Comparison of ENCODE assay signal across 17 cellular contexts in genomic region chr16:66363196-66363777, GRCh38. TPM values are rescaled to one million over a fixed set of nuclear protein-coding genes. Genes with fewer than 3 reads are reported as not detected.
DNase-seq lines count a peak whose midpoint lies in the region; ATAC-seq and TF ChIP-seq lines count a peak whose summit lies in the region.
"Had no signal": no experiment of that assay in that cellular context is flagged by ENCODE, and none has a peak within 500 bp of the region (broad histone marks: within the 10 kb centered on the region; RNA-seq: fewer than 3 reads in every experiment).

No MANE protein-coding gene starts in this region.

- 70% methylated on average over 13 of the region's 13 CpGs for WGBS in right cardiac atrium
- WGBS in upper lobe of left lung, 2 donors = 66 to 71% methylated on average over 13 of the region's 13 CpGs

- H3K9ac ChIP-seq in neural progenitor cell = no peak overlapping the region

- H3K9me3 Mint-ChIP-seq in endothelial cell (ENCODE audit: unreplicated experiment) (no peaks in the 10 kb centered on the region), neural progenitor cell (no peaks in the 10 kb centered on the region), HFFc6 (no peaks in the 10 kb centered on the region)

- H3K36me3 ChIP-seq in neural progenitor cell = no peaks in the 10 kb centered on the region
- H3K36me3 ChIP-seq in upper lobe of left lung = no peaks in the 10 kb centered on the region
- H3K36me3 ChIP-seq in brain microvascular endothelial cell (replicated peaks) = no peaks in the 10 kb centered on the region

- peak overlapping the region; percentile 20 for H3K27ac ChIP-seq in right cardiac atrium (ENCODE audit: low read length)
- H3K27ac ChIP-seq in neural progenitor cell = no peak overlapping the region
- peak overlapping the region; percentile 75 to 91 (median 88) for H3K27ac ChIP-seq in upper lobe of left lung
- H3K27ac ChIP-seq in brain microvascular endothelial cell = no peak overlapping the region

- DNase-seq in right cardiac atrium (no peak), Right ventricle myocardium superior (no peak), endothelial cell (ENCODE audit: low spot score) (no peak), neural progenitor cell (ENCODE audit: low spot score) (no peak), upper lobe of left lung (no peak), brain microvascular endothelial cell (no peak), HFFc6 (no peak)
- DNase-seq: CD4-positive, alpha-beta memory T cell; DMS79; HCEC 1CT; NCI-H1048; NCI-H226; NCI-H526 treated with DMSO at 0.1 percent for 48 hours; PC-3 had no signal

- no peak overlapping the region for H2AFZ ChIP-seq in neural progenitor cell (replicated peaks)

- TF ChIP-seq CTCF in endothelial cell (IDR thresholded peaks at IDR 0.05; ENCODE audit: unreplicated experiment) (no peak), neural progenitor cell (IDR thresholded peaks at IDR 0.05) (no peak), upper lobe of left lung (IDR thresholded peaks at IDR 0.05) (no peak), brain microvascular endothelial cell (IDR thresholded peaks at IDR 0.05; ENCODE audit: low read depth, low read length, missing control alignments) (no peak), HFFc6 (IDR thresholded peaks at IDR 0.05) (no peak)

- H4K20me1 ChIP-seq in neural progenitor cell (ENCODE audit: low read depth) = no peaks in the 10 kb centered on the region

- H3F3A ChIP-seq in neural progenitor cell (ENCODE audit: low read depth) = peaks cover 13% of the 10 kb centered on the region

- ATAC-seq in right cardiac atrium (no peak), Right ventricle myocardium superior (ENCODE audit: poor library complexity) (no peak), upper lobe of left lung (ENCODE audit: low FRiP score in 2 of 2) (no peak), HG02759 (IDR thresholded peaks at IDR 0.05; ENCODE audit: unreplicated experiment) (no peak)
- ATAC-seq: PC-3 had no signal

- in situ Hi-C loops in brain microvascular endothelial cell (cut with HindIII; ENCODE audit: low pct_ligation_motif_present, low sequenced_read_pairs) = no loop called here

- H3K4me3 Mint-ChIP-seq in endothelial cell (ENCODE audit: unreplicated experiment) (peak overlapping the region; percentile 96), neural progenitor cell (no peak overlapping the region), HFFc6 (no peak overlapping the region)
- H3K4me3 Mint-ChIP-seq: CD4-positive, alpha-beta memory T cell had no signal

- peaks cover 26% of the 10 kb centered on the region for H3K36me3 Mint-ChIP-seq in endothelial cell (ENCODE audit: low read depth, unreplicated experiment)
- no peaks in the 10 kb centered on the region for H3K36me3 Mint-ChIP-seq in neural progenitor cell
- H3K36me3 Mint-ChIP-seq in HFFc6 (ENCODE audit: low read depth) = no peaks in the 10 kb centered on the region
- H3K36me3 Mint-ChIP-seq: CD4-positive, alpha-beta memory T cell had no signal

- TF ChIP-seq EP300 in upper lobe of left lung (IDR thresholded peaks at IDR 0.05) = no peak

- H3K4me1 ChIP-seq in right cardiac atrium (ENCODE audit: control insufficient read depth, insufficient read depth, low read length) (peaks cover 10% of the 10 kb centered on the region), neural progenitor cell (peaks cover 44% of the 10 kb centered on the region), upper lobe of left lung (peaks cover 32 to 67% (median 61%) of the 10 kb centered on the region in 4 donors)

- H3K9me3 ChIP-seq in right cardiac atrium (ENCODE audit: control insufficient read depth, low read length) = no peaks in the 10 kb centered on the region
- H3K9me3 ChIP-seq in neural progenitor cell (ENCODE audit: low read depth) = no peaks in the 10 kb centered on the region
- no peaks in the 10 kb centered on the region for H3K9me3 ChIP-seq in upper lobe of left lung
- H3K9me3 ChIP-seq: A549 had no signal

- H3K27me3 Mint-ChIP-seq in endothelial cell (ENCODE audit: unreplicated experiment) (peaks cover 50% of the 10 kb centered on the region), neural progenitor cell (ENCODE audit: insufficient read depth, low read depth) (peaks cover 17% of the 10 kb centered on the region), HFFc6 (ENCODE audit: insufficient read depth) (peaks cover 40% of the 10 kb centered on the region)

- peak overlapping the region; percentile 72 for H3K4me2 ChIP-seq in neural progenitor cell

- intact Hi-C loops in right cardiac atrium (cut with DNase I) = no loop called here
- intact Hi-C loops in Right ventricle myocardium superior (cut with DNase I) = no loop called here

- no peak for TF ChIP-seq POLR2A in upper lobe of left lung (IDR thresholded peaks at IDR 0.05)

- H3K4me3 ChIP-seq in right cardiac atrium (ENCODE audit: low read length) = no peak overlapping the region
- H3K4me3 ChIP-seq in neural progenitor cell = no peak overlapping the region
- H3K4me3 ChIP-seq in upper lobe of left lung = no peak overlapping the region
- no peak overlapping the region for H3K4me3 ChIP-seq in brain microvascular endothelial cell (ENCODE audit: low read depth, low read length)
- H3K4me3 ChIP-seq: A549 had no signal

- H3K27ac Mint-ChIP-seq in endothelial cell (ENCODE audit: unreplicated experiment) = peak overlapping the region; percentile 99
- no peak overlapping the region for H3K27ac Mint-ChIP-seq in neural progenitor cell
- no peak overlapping the region for H3K27ac Mint-ChIP-seq in HFFc6

- H3K27me3 ChIP-seq in right cardiac atrium (ENCODE audit: control insufficient read depth, insufficient read depth) (no peaks in the 10 kb centered on the region), neural progenitor cell (no peaks in the 10 kb centered on the region), upper lobe of left lung (no peaks in the 10 kb centered on the region), brain microvascular endothelial cell (replicated peaks) (no peaks in the 10 kb centered on the region)

- H3K4me1 Mint-ChIP-seq in endothelial cell (ENCODE audit: unreplicated experiment) (peaks cover 76% of the 10 kb centered on the region), neural progenitor cell (peaks cover 44% of the 10 kb centered on the region), HFFc6 (ENCODE audit: low read depth) (peaks cover 21% of the 10 kb centered on the region)

- H3K79me2 ChIP-seq in neural progenitor cell (ENCODE audit: low read depth) = no peaks in the 10 kb centered on the region

RNA-seq across cellular contexts. Expression of gene CDH5, which starts 3.2 kb away (rescaled TPM):
- total RNA-seq in right cardiac atrium (10 to 100 TPM; 22.9 to 47.0 (median 40.9) TPM), Right ventricle myocardium superior (42.9 TPM), endothelial cell (ENCODE audit: unreplicated experiment) (1,308 TPM), neural progenitor cell (ENCODE audit: low replicate concordance) (0.25 TPM in 1 of 2 replicates, not detected in the other), upper lobe of left lung (100 to 1,000 TPM in 3 of 6 donors, 10 to 100 TPM in 3; 54.5 to 146 (median 89.8) TPM)
- 32.8 TPM for polyA plus RNA-seq in right cardiac atrium
- not detected for total RNA-seq in HFFc6 (2021; fragmentation: NEBNext Ultra II Directional; extraction: Animal tissue kit (Norgen Biotek cat#: 25700))
- total RNA-seq: CD4-positive, alpha-beta memory T cell; G401; PC-3 had no signal
- polyA plus RNA-seq: CD4-positive, alpha-beta memory T cell had no signal

Comparison
In these comparisons a context has a peak if more than half of its experiments do, and no peak if none do; other contexts are left out.
1. H3K27ac ChIP-seq: peak in right cardiac atrium (single experiment) and upper lobe of left lung (4 of 4); none in neural progenitor cell (single experiment) and brain microvascular endothelial cell (single experiment).
2. RNA of gene CDH5, which starts 3.2 kb away (total RNA-seq): 1,308 TPM in endothelial cell (single experiment), 54.5 to 146 TPM in upper lobe of left lung, 42.9 TPM in Right ventricle myocardium superior (single experiment) and 22.9 to 47.0 TPM in right cardiac atrium; 0.25 TPM in neural progenitor cell and not detected in HFFc6; every median in the first group is over 10 times any median in the second.